8 cellular contexts compared by ENCODE assay signal in genomic region chr4:121072080-121072835, GRCh38. TPM values are rescaled to one million over a fixed set of nuclear protein-coding genes. Genes with fewer than 3 reads are reported as not detected.
A peak's percentile ranks its signal among the peaks of the same experiment; 100 is the strongest.
DNase-seq lines count a peak whose midpoint lies in the region; ATAC-seq, FAIRE-seq and TF ChIP-seq lines count a peak whose summit lies in the region.

TSS of gene NDNF (minus strand) at chr4:121072535. CDS start at chr4:121045837, 26,698 bp downstream.

- peak in 1 of 2 donors; percentile 34 for TF ChIP-seq POLR2A in gastrocnemius medialis (IDR thresholded peaks at IDR 0.05)

- in situ Hi-C loops in gastrocnemius medialis (cut with MboI; ENCODE audit: low sequenced_read_pairs in 4 of 4) = no loop called here

- peak within 1 kb of the TSS; percentile 79 for H3K4me3 ChIP-seq in ACC112 (ENCODE audit: low read depth, low read length)
- peak within 1 kb of the TSS; percentile 89 for H3K4me3 ChIP-seq in SK-N-MC
- H3K4me3 ChIP-seq in astrocyte (ENCODE audit: insufficient read depth, low read depth, low read length) = peak within 1 kb of the TSS; percentile 73
- peak within 1 kb of the TSS; percentile 62 for H3K4me3 ChIP-seq in iPS-11a (ENCODE audit: low read depth, low read length)
- H3K4me3 ChIP-seq in gastrocnemius medialis = peak within 1 kb of the TSS; percentile 51 to 66 (median 64)

- H3K9me3 ChIP-seq in SK-N-MC (ENCODE audit: low read depth, low read length) (no peaks in the 10 kb centered on the region), astrocyte (ENCODE audit: insufficient read depth, low read depth, low read length) (no peaks in the 10 kb centered on the region), gastrocnemius medialis (no peaks in the 10 kb centered on the region)

- FAIRE-seq in astrocyte (lab: Jason Lieb, UNC) = no peak

- ATAC-seq in gastrocnemius medialis (peak; percentile 16 to 50), GM18907 (IDR thresholded peaks at IDR 0.05; ENCODE audit: unreplicated experiment) (no peak)

- peak within 1 kb of the TSS; percentile 92 for H2AFZ ChIP-seq in ACC112 (ENCODE audit: low read length, unreplicated experiment)
- peak within 1 kb of the TSS; percentile 94 for H2AFZ ChIP-seq in astrocyte (ENCODE audit: low read depth, low read length)

- H3K27me3 ChIP-seq in ACC112 (ENCODE audit: insufficient read depth, low read length) = peaks cover 41% of the 10 kb centered on the region
- H3K27me3 ChIP-seq in astrocyte (ENCODE audit: insufficient read depth, low read length) = peaks cover 19% of the 10 kb centered on the region
- H3K27me3 ChIP-seq in gastrocnemius medialis = peaks cover 11% of the 10 kb centered on the region in 3 donors

- intact Hi-C loops in gastrocnemius medialis (cut with DNase I; ENCODE audit: low total_unique reads) = loop anchor here (10.0 kb wide), 1 partner anchor 147 kb away; the partner anchor contains the start of gene PRDM5

- peak; percentile 42 for DNase-seq in GM20000 (ENCODE audit: low spot score)
- DNase-seq in SK-N-MC (ENCODE audit: low read depth, low spot score) = no peak
- peak; percentile 37 for DNase-seq in astrocyte (ENCODE audit: low read depth)
- no peak for DNase-seq in gastrocnemius medialis
- DNase-seq in NK-92 (lab: John Stamatoyannopoulos, UW; ENCODE audit: unreplicated experiment) = no peak

- H3K4me1 ChIP-seq in ACC112 (ENCODE audit: control insufficient read depth, insufficient read depth, low read length, unreplicated experiment) (no peaks in the 10 kb centered on the region), astrocyte (ENCODE audit: insufficient read depth, low read length) (peaks cover 15% of the 10 kb centered on the region), gastrocnemius medialis (peaks cover 0 to 12% of the 10 kb centered on the region in 2 donors)

- H3K27ac ChIP-seq in ACC112 (ENCODE audit: low read depth, low read length) (no peak within 1 kb of the TSS), SK-N-MC (no peak within 1 kb of the TSS), astrocyte (ENCODE audit: low read depth, low read length) (no peak within 1 kb of the TSS), gastrocnemius medialis (peak within 1 kb of the TSS; percentile 37 to 75 (median 65))

- peak within 1 kb of the TSS; percentile 85 for H3K4me3 Mint-ChIP-seq in astrocyte (ENCODE audit: unreplicated experiment)

- peaks cover 37% of the 10 kb centered on the region for H3K27me3 Mint-ChIP-seq in astrocyte (ENCODE audit: low read depth, unreplicated experiment)

- H3K9ac ChIP-seq in SK-N-MC (ENCODE audit: insufficient read length) (peak within 1 kb of the TSS; percentile 54), astrocyte (ENCODE audit: low read length) (peak within 1 kb of the TSS; percentile 72)

- no peak for TF ChIP-seq CTCF in GM20000 (IDR thresholded peaks at IDR 0.05; ENCODE audit: extremely low read depth, missing control alignments)
- no peak for TF ChIP-seq CTCF in astrocyte (IDR thresholded peaks at IDR 0.05; ENCODE audit: insufficient read depth, low read depth, low read length)
- TF ChIP-seq CTCF in gastrocnemius medialis (IDR thresholded peaks at IDR 0.05 in 4 of 5, conservative IDR thresholded peaks at IDR 0.05 in 1 of 5) = no peak

- no peaks in the 10 kb centered on the region for H3K9me3 Mint-ChIP-seq in astrocyte (ENCODE audit: unreplicated experiment)

- H3K36me3 ChIP-seq in ACC112 (ENCODE audit: insufficient read depth, low read length) = no peaks in the 10 kb centered on the region
- no peaks in the 10 kb centered on the region for H3K36me3 ChIP-seq in SK-N-MC (ENCODE audit: insufficient read depth, low read length)
- no peaks in the 10 kb centered on the region for H3K36me3 ChIP-seq in astrocyte (ENCODE audit: insufficient read depth, low read length)
- no peaks in the 10 kb centered on the region for H3K36me3 ChIP-seq in gastrocnemius medialis

- no peaks in the 10 kb centered on the region for H3K36me3 Mint-ChIP-seq in astrocyte (ENCODE audit: low read depth, unreplicated experiment)

- H3K4me1 Mint-ChIP-seq in astrocyte (ENCODE audit: low read depth, unreplicated experiment) = no peaks in the 10 kb centered on the region

- no peaks in the 10 kb centered on the region for H4K20me1 ChIP-seq in astrocyte (ENCODE audit: insufficient read depth, low read length)

- peak within 1 kb of the TSS; percentile 96 for H3K4me2 ChIP-seq in astrocyte (ENCODE audit: low read length)

- H3K79me2 ChIP-seq in ACC112 (ENCODE audit: control insufficient read depth, insufficient read depth, low read length, unreplicated experiment) (no peaks in the 10 kb centered on the region), astrocyte (ENCODE audit: insufficient read depth, low read length) (no peaks in the 10 kb centered on the region)

- H3K27ac Mint-ChIP-seq in astrocyte (ENCODE audit: unreplicated experiment) = no peak within 1 kb of the TSS

RNA-seq across cellular contexts. Expression of gene NDNF, which starts in this region (rescaled TPM):
- total RNA-seq in astrocyte (0.19 and 0.34 TPM in 2 replicates), gastrocnemius medialis (1 to 10 TPM; 2.6 to 8.1 (median 4.5) TPM)

Comparison
In these comparisons a context has a peak if more than half of its experiments do, and no peak if none do; other contexts are left out.
1. Peak in DNase-seq, H3K4me3 ChIP-seq, H3K9ac ChIP-seq and H3K4me2 ChIP-seq in astrocyte; RNA of the gene not detected or under 1 TPM.
2. H3K27ac ChIP-seq: peak in gastrocnemius medialis (4 of 4); none in ACC112 (single experiment), SK-N-MC (single experiment) and astrocyte (single experiment).
3. Peak in every context shown above with its lines, with median percentiles within 50 percentile points of each other: H3K4me3 ChIP-seq.